In the genomic region with DNA sequence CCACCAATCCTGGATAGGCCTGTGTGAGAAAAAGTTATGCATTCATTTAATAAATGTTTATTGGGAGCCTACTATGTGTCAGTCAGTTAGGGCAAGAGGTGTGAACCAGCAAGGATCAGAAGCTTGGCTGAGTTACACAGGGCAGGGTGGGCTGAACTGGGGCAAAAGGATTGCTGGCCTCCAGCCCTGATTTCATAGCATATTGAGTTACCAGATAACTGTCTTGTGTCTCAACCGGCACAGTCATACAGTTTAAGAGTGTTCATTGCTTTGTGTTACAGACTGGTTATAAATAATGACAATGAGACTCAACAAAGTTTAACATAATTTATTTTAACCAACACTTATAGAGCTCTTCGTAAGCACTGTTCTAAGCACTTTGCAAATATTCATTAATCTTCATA, we compare ENCODE assay signal across 12 cellular contexts.
A peak's percentile ranks its signal among the peaks of the same experiment; 100 is the strongest.
DNase-seq lines count a peak whose midpoint lies in the region; ATAC-seq and TF ChIP-seq lines count a peak whose summit lies in the region.
"Had no signal": no experiment of that assay in that cellular context is flagged by ENCODE, and none has a peak within 500 bp of the region (broad histone marks: within the 10 kb centered on the region; RNA-seq: fewer than 3 reads in every experiment).

No MANE protein-coding gene starts in this region.

- peaks cover 4 to 66% (median 20%) of the 10 kb centered on the region in 4 donors for H3K4me1 Mint-ChIP-seq in naive thymus-derived CD8-positive, alpha-beta T cell

- no peak overlapping the region for H3K4me3 Mint-ChIP-seq in naive thymus-derived CD8-positive, alpha-beta T cell

- no peaks in the 10 kb centered on the region for H3K4me1 ChIP-seq in ascending aorta

- DNase-seq in GOT3 (lab: John Stamatoyannopoulos, UW) (peak; percentile 10), RPMI7951 (ENCODE audit: low read depth) (peak; percentile 82), fibroblast of mammary gland (ENCODE audit: low read depth) (peak; percentile 95), skeletal muscle cell (ENCODE audit: low read depth) (peak; percentile 82), ascending aorta (ENCODE audit: low spot score in 2 of 2) (no peak)
- no peak for DNase-seq in naive thymus-derived CD8-positive, alpha-beta T cell
- DNase-seq in activated CD4-positive, alpha-beta T cell treated with anti-CD3 and anti-CD28 coated beads for 48 hours, result no peak
- DNase-seq: central memory CD4-positive, alpha-beta T cell; NCI-H510A; stimulated activated CD4-positive, alpha-beta T cell treated with anti-CD3 and anti-CD28 coated beads, Interleukin-4, amount 100 ng/mL, for 1 hour had no signal

- no peaks in the 10 kb centered on the region for H3K36me3 Mint-ChIP-seq in naive thymus-derived CD8-positive, alpha-beta T cell

- H3K27me3 ChIP-seq in ascending aorta, result no peaks in the 10 kb centered on the region

- no peaks in the 10 kb centered on the region for H3K9me3 Mint-ChIP-seq in naive thymus-derived CD8-positive, alpha-beta T cell

- H3K9me3 ChIP-seq in ascending aorta, result no peaks in the 10 kb centered on the region
- H3K9me3 ChIP-seq: thoracic aorta had no signal

- peak overlapping the region in 1 of 10 donors; percentile 49 for H3K27ac Mint-ChIP-seq in naive thymus-derived CD8-positive, alpha-beta T cell

- ATAC-seq in naive thymus-derived CD8-positive, alpha-beta T cell, result no peak
- no peak for ATAC-seq in GM19397 (IDR thresholded peaks at IDR 0.05; ENCODE audit: unreplicated experiment)

- intact Hi-C loops in ascending aorta (cut with DNase I), result no loop called here

- H3K27ac ChIP-seq in ascending aorta, result no peak overlapping the region
- H3K27ac ChIP-seq: thoracic aorta had no signal

- H3K27me3 Mint-ChIP-seq in naive thymus-derived CD8-positive, alpha-beta T cell, result no peaks in the 10 kb centered on the region

- H3K36me3 ChIP-seq in ascending aorta, result no peaks in the 10 kb centered on the region
- H3K36me3 ChIP-seq: thoracic aorta had no signal

- H3K4me3 ChIP-seq in fibroblast of mammary gland (ENCODE audit: control insufficient read depth, low read depth, low read length) (no peak overlapping the region), skeletal muscle cell (ENCODE audit: low read depth, low read length) (no peak overlapping the region), ascending aorta (no peak overlapping the region)
- H3K4me3 ChIP-seq: thoracic aorta had no signal

- no peak for TF ChIP-seq CTCF in fibroblast of mammary gland (conservative IDR thresholded peaks at IDR 0.05; ENCODE audit: control insufficient read depth, insufficient read depth, low read depth, low read length)
- no peak for TF ChIP-seq CTCF in ascending aorta (IDR thresholded peaks at IDR 0.05)

- POLR2A ChIA-PET in naive thymus-derived CD8-positive, alpha-beta T cell (lab: Charles Lee), result no interaction called here

Comparison
In these comparisons a context has a peak if more than half of its experiments do, and no peak if none do; other contexts are left out.
1. DNase-seq: peak in GOT3 (single experiment), RPMI7951 (single experiment), fibroblast of mammary gland (single experiment) and skeletal muscle cell (single experiment); none in naive thymus-derived CD8-positive, alpha-beta T cell (0 of 10), ascending aorta (0 of 2) and activated CD4-positive, alpha-beta T cell treated with anti-CD3 and anti-CD28 coated beads for 48 hours (single experiment).